11 cellular contexts compared by ENCODE assay signal in genomic region chr11:133636686-133637085, GRCh38.
DNase-seq lines count a peak whose midpoint lies in the region; ATAC-seq, FAIRE-seq and TF ChIP-seq lines count a peak whose summit lies in the region.
"Had no signal": no experiment of that assay in that cellular context is flagged by ENCODE, and none has a peak within 500 bp of the region (broad histone marks: within the 10 kb centered on the region; RNA-seq: fewer than 3 reads in every experiment).

No MANE protein-coding gene starts in this region.

- H3K14ac ChIP-seq in H1 (ENCODE audit: insufficient read length) = no peak overlapping the region

- no peak overlapping the region for H4K8ac ChIP-seq in H1 (ENCODE audit: extremely low read depth, insufficient read depth, low read length)

- no peaks in the 10 kb centered on the region for H3K23me2 ChIP-seq in H1 (ENCODE audit: low read depth, low read length)

- peak overlapping the region; percentile 48; the same call in 1 of the 2 replicates for H3K18ac ChIP-seq in H1 (ENCODE audit: extremely low read depth, low read length)

- POLR2A ChIA-PET in H1 (lab: Charles Lee; ENCODE audit: partially characterized antibody) = no interaction called here

- H2BK20ac ChIP-seq in H1 (ENCODE audit: low read length) = no peak overlapping the region; the same call in 1 of the 2 replicates

- H3K36me3 ChIP-seq in H1 (ENCODE audit: control insufficient read depth in 2 of 4, insufficient read depth in 4 of 4, low read length in 3 of 4) = no peaks in the 10 kb centered on the region
- no peaks in the 10 kb centered on the region for H3K36me3 ChIP-seq in aorta (ENCODE audit: control insufficient read depth in 1 of 2, insufficient read depth in 2 of 2, low read length in 1 of 2)
- H3K36me3 ChIP-seq in BE2C = no peaks in the 10 kb centered on the region
- no peaks in the 10 kb centered on the region for H3K36me3 ChIP-seq in Karpas-422 (ENCODE audit: insufficient read depth, low read length)
- no peaks in the 10 kb centered on the region for H3K36me3 ChIP-seq in uterus

- H3K27ac ChIP-seq in H1 (ENCODE audit: low read depth, low read length) (no peak overlapping the region), aorta (ENCODE audit: low read depth in 1 of 2, low read length in 2 of 2) (no peak overlapping the region), Karpas-422 (ENCODE audit: low read length) (no peak overlapping the region), uterus (no peak overlapping the region)
- H3K27ac ChIP-seq: A549 had no signal

- H3K4me1 ChIP-seq in H1 (replicated peaks in 1 of 4; ENCODE audit: control insufficient read depth in 3 of 4, insufficient read depth in 4 of 4, low read length in 3 of 4) = peaks cover 6 to 17% (median 12%) of the 10 kb centered on the region in 4 experiments
- H3K4me1 ChIP-seq in aorta (ENCODE audit: control insufficient read depth in 1 of 2, insufficient read depth in 2 of 2, low read length in 2 of 2) = no peaks in the 10 kb centered on the region
- H3K4me1 ChIP-seq in BE2C = no peaks in the 10 kb centered on the region
- H3K4me1 ChIP-seq in Karpas-422 (ENCODE audit: low read length) = no peaks in the 10 kb centered on the region
- no peaks in the 10 kb centered on the region for H3K4me1 ChIP-seq in uterus
- H3K4me1 ChIP-seq: A549 had no signal

- TF ChIP-seq CTCF in H1 (IDR thresholded peaks at IDR 0.05; ENCODE audit: control extremely low read depth in 1 of 3, insufficient read depth in 1 of 3, low read depth in 1 of 3, low read length in 3 of 3) (no peak), BE2C (IDR thresholded peaks at IDR 0.05; ENCODE audit: low read depth, low read length) (no peak), uterus (IDR thresholded peaks at IDR 0.05) (no peak)

- no peak overlapping the region for H2BK15ac ChIP-seq in H1 (ENCODE audit: low read length)

- TF ChIP-seq RAD21 in H1 (IDR thresholded peaks at IDR 0.05 in 1 of 2, conservative IDR thresholded peaks at IDR 0.05 in 1 of 2; ENCODE audit: low read depth in 2 of 2, low read length in 2 of 2) = no peak

- no peak overlapping the region for H3K56ac ChIP-seq in H1 (replicated peaks; ENCODE audit: insufficient read length, low read depth, low read length)

- no peak overlapping the region for H3K4ac ChIP-seq in H1 (replicated peaks; ENCODE audit: insufficient read length, low read depth, low read length)

- H2BK12ac ChIP-seq in H1 (ENCODE audit: low read depth, low read length) = no peak overlapping the region

- no peak overlapping the region for H4K5ac ChIP-seq in H1 (ENCODE audit: insufficient read length, low read depth, low read length)

- H3K23ac ChIP-seq in H1 (ENCODE audit: insufficient read length) = no peak overlapping the region

- H3K4me3 ChIP-seq in H1 (ENCODE audit: extremely low read depth in 1 of 4, insufficient read depth in 2 of 4, low read depth in 3 of 4, low read length in 4 of 4) (no peak overlapping the region), aorta (ENCODE audit: low read length in 2 of 2) (no peak overlapping the region), BE2C (ENCODE audit: low read depth, low read length) (no peak overlapping the region), Karpas-422 (ENCODE audit: low read length) (no peak overlapping the region), uterus (no peak overlapping the region)
- H3K4me3 ChIP-seq: A549 had no signal

- H4K20me1 ChIP-seq in H1 (replicated peaks in 1 of 2; ENCODE audit: control insufficient read depth in 1 of 2, insufficient read depth in 2 of 2, low read length in 2 of 2) = no peaks in the 10 kb centered on the region
- H4K20me1 ChIP-seq in Karpas-422 (ENCODE audit: insufficient read depth, low read depth, low read length) = no peaks in the 10 kb centered on the region

- FAIRE-seq in H1 (lab: Jason Lieb, UNC) = no peak
- FAIRE-seq: A549 had no signal

- peak overlapping the region in 1 of 2 experiments; percentile 15; a peak in 2 of 4 replicates for H3K4me2 ChIP-seq in H1 (ENCODE audit: insufficient read depth in 1 of 2, low read depth in 2 of 2, low read length in 2 of 2)
- H3K4me2 ChIP-seq in Karpas-422 (ENCODE audit: low read depth, low read length, poor library complexity, severe bottlenecking) = no peak overlapping the region
- H3K4me2 ChIP-seq: A549 had no signal

- TF ChIP-seq EP300 in H1 (IDR thresholded peaks at IDR 0.05; ENCODE audit: borderline replicate concordance in 1 of 2, low read depth in 2 of 2, low read length in 2 of 2) = no peak

- H3K79me2 ChIP-seq in H1 (ENCODE audit: control insufficient read depth in 1 of 2, insufficient read depth in 2 of 2, low read length in 2 of 2) (no peaks in the 10 kb centered on the region), Karpas-422 (ENCODE audit: low read length) (no peaks in the 10 kb centered on the region)

- H2AK5ac ChIP-seq in H1 (ENCODE audit: low read depth, low read length) = no peak overlapping the region

- H2AFZ ChIP-seq in H1 (ENCODE audit: low read length) (no peak overlapping the region), Karpas-422 (ENCODE audit: low read length) (no peak overlapping the region)

- peaks cover 0 to 5% of the 10 kb centered on the region in 2 experiments; a peak in 2 of 4 replicates for H3K9me3 ChIP-seq in H1 (ENCODE audit: insufficient read depth in 2 of 2, low read depth in 1 of 2, low read length in 1 of 2)
- H3K9me3 ChIP-seq in aorta (ENCODE audit: control insufficient read depth, low read length) = no peaks in the 10 kb centered on the region
- no peaks in the 10 kb centered on the region for H3K9me3 ChIP-seq in BE2C
- H3K9me3 ChIP-seq in Karpas-422 (ENCODE audit: low read length) = no peaks in the 10 kb centered on the region
- no peaks in the 10 kb centered on the region for H3K9me3 ChIP-seq in uterus
- H3K9me3 ChIP-seq: A549 had no signal

- DNase-seq in DMS153 treated with DMSO at 0.1 percent for 48 hours (lab: John Stamatoyannopoulos, UW; ENCODE audit: unreplicated experiment) (peak; percentile 66), NCI-H1092 (lab: John Stamatoyannopoulos, UW) (peak; percentile 90), H1 (ENCODE audit: low read depth in 1 of 2, low spot score in 2 of 2) (no peak), aorta (no peak), BE2C (no peak), Karpas-422 (no peak), uterus (no peak)
- DNase-seq: CD8-positive, alpha-beta T cell; COR-L47; H9 had no signal

- CTCF ChIA-PET in H1 (lab: Charles Lee; ENCODE audit: partially characterized antibody) = interaction anchor here (6.0 kb wide), 1 partner anchor 17 kb away, joined by 33 read pairs; no protein-coding TSS in a partner anchor

- ATAC-seq in aorta (ENCODE audit: low FRiP score) = peak; percentile 19
- ATAC-seq: A549; CD8-positive, alpha-beta T cell had no signal

- no peak overlapping the region for H4K91ac ChIP-seq in H1 (replicated peaks; ENCODE audit: insufficient read length, low read length)

- H3K9ac ChIP-seq in H1 (replicated peaks in 1 of 4; ENCODE audit: extremely low read depth in 1 of 4, low read depth in 3 of 4, low read length in 3 of 4) = no peak overlapping the region
- no peak overlapping the region for H3K9ac ChIP-seq in Karpas-422 (ENCODE audit: low read length)

- TF ChIP-seq POLR2A in H1 (IDR thresholded peaks at IDR 0.05; ENCODE audit: control extremely low read depth in 1 of 2, low read depth in 2 of 2, low read length in 2 of 2) = no peak
- no peak for TF ChIP-seq POLR2A in uterus (IDR thresholded peaks at IDR 0.05)

- no peak overlapping the region for H2BK5ac ChIP-seq in H1 (ENCODE audit: low read depth, low read length)

- no peaks in the 10 kb centered on the region for H3K9me2 ChIP-seq in Karpas-422 (replicated peaks; ENCODE audit: insufficient read depth, low read length)

- no peak overlapping the region for H2BK120ac ChIP-seq in H1 (replicated peaks; ENCODE audit: low read depth, low read length)

- no peaks in the 10 kb centered on the region for H3K79me1 ChIP-seq in H1 (ENCODE audit: low read depth, low read length)

- WGBS in H1 (ENCODE audit: extremely low coverage in 1 of 2, insufficient coverage in 1 of 2, insufficient read length in 1 of 2, insufficient replicate concordance in 2 of 2, low coverage in 1 of 2, low lambda C conversion rate in 2 of 2, missing lambda C conversion rate in 1 of 2), 2 experiments = 66% methylated on average over 15 of the region's 15 CpGs; no CpG with 5 or more reads in 1 of the 2 experiments
- 40 to 43% methylated on average over 15 of the region's 15 CpGs for WGBS in aorta, 2 donors

- H3K27me3 ChIP-seq in H1 (replicated peaks in 1 of 4; ENCODE audit: control insufficient read depth in 3 of 4, extremely low read depth in 1 of 4, insufficient read depth in 3 of 4, low read length in 3 of 4) = no peaks in the 10 kb centered on the region; a peak in 1 of 7 replicates
- no peaks in the 10 kb centered on the region for H3K27me3 ChIP-seq in aorta (ENCODE audit: control insufficient read depth in 1 of 2, insufficient read depth in 2 of 2, low read length in 1 of 2)
- H3K27me3 ChIP-seq in BE2C = no peaks in the 10 kb centered on the region; the same call in 1 of the 2 replicates
- H3K27me3 ChIP-seq in Karpas-422 (ENCODE audit: low read length) = no peaks in the 10 kb centered on the region
- H3K27me3 ChIP-seq in uterus = no peaks in the 10 kb centered on the region

- intact Hi-C loops in aorta (cut with DNase I) = no loop called here
- intact Hi-C loops in uterus (cut with DNase I; ENCODE audit: low total_unique reads) = no loop called here

TF ChIP-seq in H1, 55 proteins besides CTCF, POLR2A, EP300 and RAD21 (continues in another document):
- no peak for TF ChIP-seq ATF3 (IDR thresholded peaks at IDR 0.05; ENCODE audit: insufficient read depth, low read depth, low read length)
- no peak for TF ChIP-seq TEAD4 (IDR thresholded peaks at IDR 0.05; ENCODE audit: low read depth, low read length)
- TF ChIP-seq USF2 (IDR thresholded peaks at IDR 0.05; ENCODE audit: low read length) = no peak
- TF ChIP-seq BCL11A (IDR thresholded peaks at IDR 0.05; ENCODE audit: low read depth in 2 of 2, low read length in 2 of 2) = no peak
- TF ChIP-seq SIX5 (IDR thresholded peaks at IDR 0.05; ENCODE audit: low read depth, low read length) = no peak
- TF ChIP-seq KDM1A (IDR thresholded peaks at IDR 0.05; ENCODE audit: borderline replicate concordance, low read length) = no peak
- no peak for TF ChIP-seq JUND (IDR thresholded peaks at IDR 0.05; ENCODE audit: low read length)
- no peak for TF ChIP-seq EGR1 (IDR thresholded peaks at IDR 0.05; ENCODE audit: borderline replicate concordance, low read depth, low read length)
- no peak for TF ChIP-seq SIRT6 (IDR thresholded peaks at IDR 0.05; ENCODE audit: low read length)

Comparison
In these comparisons a context has a peak if more than half of its experiments do, and no peak if none do; other contexts are left out.
1. DNase-seq: peak in DMS153 treated with DMSO at 0.1 percent for 48 hours (single experiment) and NCI-H1092 (single experiment); none in H1 (0 of 2), aorta (0 of 2), BE2C (single experiment), Karpas-422 (single experiment) and uterus (0 of 2).